1 cellular context compared by ENCODE assay signal in the genomic region with DNA sequence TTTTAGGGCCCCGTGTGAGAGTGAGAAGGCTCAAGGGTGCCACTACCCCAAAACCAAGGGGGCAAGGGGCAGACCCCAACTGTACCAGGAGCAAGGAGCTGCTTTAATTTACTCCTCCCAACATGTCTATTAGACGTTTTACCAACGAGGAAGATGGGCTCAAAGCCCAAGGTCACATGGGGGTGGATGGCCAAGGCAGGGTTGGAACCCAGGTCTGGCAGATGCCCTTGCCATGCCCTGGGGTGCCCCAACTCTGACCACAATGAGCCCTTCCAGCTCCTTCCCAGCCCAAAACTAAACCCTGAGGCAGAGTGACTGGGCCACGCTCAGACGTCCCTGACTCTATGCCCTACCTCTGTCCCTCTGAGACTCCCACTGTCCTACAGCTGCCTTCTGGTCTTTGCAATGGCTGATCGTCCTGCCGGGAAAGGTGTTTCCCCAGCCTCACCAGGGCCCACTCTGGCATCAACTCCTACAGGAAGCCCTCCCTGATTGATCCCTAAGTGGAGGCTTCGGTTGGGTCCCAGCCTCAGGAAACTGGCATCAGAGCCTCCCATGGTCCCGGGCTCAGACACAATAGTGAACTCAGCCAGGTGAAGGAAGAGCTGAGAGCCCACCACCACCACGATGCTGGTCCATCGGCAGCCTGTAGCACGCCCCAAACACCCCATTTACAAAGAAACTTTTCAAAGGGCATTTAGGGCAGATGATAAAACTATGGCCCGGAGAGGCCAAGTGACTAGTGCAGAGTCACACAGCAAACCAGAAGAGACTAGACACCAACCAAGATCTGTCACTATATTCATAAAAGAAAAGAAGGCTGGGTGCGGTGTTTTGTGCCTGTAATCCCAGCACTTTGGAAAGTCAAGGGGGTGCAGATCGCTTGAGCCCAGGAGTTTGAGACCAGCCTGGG.
TF ChIP-seq lines count a peak whose summit lies in the region.

No MANE protein-coding gene starts in this region.

TF ChIP-seq in K562, 482 proteins besides CTCF, POLR2A, EP300 and RAD21 (continued from another document):
- TF ChIP-seq, protein P1, sequence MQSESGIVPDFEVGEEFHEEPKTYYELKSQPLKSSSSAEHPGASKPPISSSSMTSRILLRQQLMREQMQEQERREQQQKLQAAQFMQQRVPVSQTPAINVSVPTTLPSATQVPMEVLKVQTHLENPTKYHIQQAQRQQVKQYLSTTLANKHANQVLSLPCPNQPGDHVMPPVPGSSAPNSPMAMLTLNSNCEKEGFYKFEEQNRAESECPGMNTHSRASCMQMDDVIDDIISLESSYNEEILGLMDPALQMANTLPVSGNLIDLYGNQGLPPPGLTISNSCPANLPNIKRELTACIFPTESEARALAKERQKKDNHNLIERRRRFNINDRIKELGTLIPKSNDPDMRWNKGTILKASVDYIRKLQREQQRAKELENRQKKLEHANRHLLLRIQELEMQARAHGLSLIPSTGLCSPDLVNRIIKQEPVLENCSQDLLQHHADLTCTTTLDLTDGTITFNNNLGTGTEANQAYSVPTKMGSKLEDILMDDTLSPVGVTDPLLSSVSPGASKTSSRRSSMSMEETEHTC (IDR thresholded peaks at IDR 0.05), result no peak
- TF ChIP-seq, protein P2, sequence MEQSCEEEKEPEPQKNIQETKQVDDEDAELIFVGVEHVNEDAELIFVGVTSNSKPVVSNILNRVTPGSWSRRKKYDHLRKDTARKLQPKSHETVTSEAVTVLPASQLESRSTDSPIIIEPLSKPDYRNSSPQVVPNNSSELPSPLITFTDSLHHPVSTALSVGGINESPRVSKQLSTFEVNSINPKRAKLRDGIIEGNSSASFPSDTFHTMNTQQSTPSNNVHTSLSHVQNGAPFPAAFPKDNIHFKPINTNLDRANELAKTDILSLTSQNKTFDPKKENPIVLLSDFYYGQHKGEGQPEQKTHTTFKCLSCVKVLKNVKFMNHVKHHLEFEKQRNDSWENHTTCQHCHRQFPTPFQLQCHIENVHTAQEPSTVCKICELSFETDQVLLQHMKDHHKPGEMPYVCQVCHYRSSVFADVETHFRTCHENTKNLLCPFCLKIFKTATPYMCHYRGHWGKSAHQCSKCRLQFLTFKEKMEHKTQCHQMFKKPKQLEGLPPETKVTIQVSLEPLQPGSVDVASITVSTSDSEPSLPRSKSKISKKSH (CRISPR knock-in tag; IDR thresholded peaks at IDR 0.05), result no peak
- TF ChIP-seq PTBP1 (IDR thresholded peaks at IDR 0.05; ENCODE audit: low read depth, low read length) (peak; percentile 80; the same call in 1 of the 2 replicates), ZNF12 (CRISPR knock-in tag; IDR thresholded peaks at IDR 0.05) (0 out of 2 replicates have a peak, but pooled peaks have one; percentile 36), ZNF695 (CRISPR knock-in tag; IDR thresholded peaks at IDR 0.05) (no peak), ZFP36 (IDR thresholded peaks at IDR 0.05; ENCODE audit: low read depth, low read length, partially characterized antibody) (peak; percentile 82), PHB (CRISPR knock-in tag; IDR thresholded peaks at IDR 0.05) (no peak), CBX1 (IDR thresholded peaks at IDR 0.05; ENCODE audit: low read depth) (0 out of 2 replicates have a peak, but pooled peaks have one; percentile 40), RCOR1 (IDR thresholded peaks at IDR 0.05; ENCODE audit: borderline replicate concordance in 1 of 2, low read depth in 2 of 2, low read length in 2 of 2) (peak in 1 of 2 experiments; percentile 63; a peak in 1 of 4 replicates), SMARCA5 (IDR thresholded peaks at IDR 0.05) (peak; percentile 90), YBX1 (IDR thresholded peaks at IDR 0.05) (no peak), RBM15 (IDR thresholded peaks at IDR 0.05; ENCODE audit: insufficient read depth, low read length) (no peak), KDM1A (IDR thresholded peaks at IDR 0.05) (peak; percentile 50 to 75), HDAC2 (IDR thresholded peaks at IDR 0.05) (peak; percentile 66; the same call in 1 of the 2 replicates), RBM25 (IDR thresholded peaks at IDR 0.05; ENCODE audit: low read depth, low read length, severe bottlenecking) (peak; percentile 92), E2F3 (CRISPR knock-in tag; IDR thresholded peaks at IDR 0.05) (no peak), ZNF408 (CRISPR knock-in tag; IDR thresholded peaks at IDR 0.05; ENCODE audit: low read depth) (no peak), ADNP (tag; IDR thresholded peaks at IDR 0.05) (peak; percentile 87), BRD9 (IDR thresholded peaks at IDR 0.05; ENCODE audit: low read depth, partially characterized antibody) (peak; percentile 87), EZH2 (IDR thresholded peaks at IDR 0.05; ENCODE audit: borderline replicate concordance, low read depth, low read length) (no peak), HDAC3 (IDR thresholded peaks at IDR 0.05; ENCODE audit: borderline replicate concordance, partially characterized antibody) (no peak), PHTF2 (CRISPR knock-in tag; IDR thresholded peaks at IDR 0.05) (no peak)
- TF ChIP-seq, protein P3, sequence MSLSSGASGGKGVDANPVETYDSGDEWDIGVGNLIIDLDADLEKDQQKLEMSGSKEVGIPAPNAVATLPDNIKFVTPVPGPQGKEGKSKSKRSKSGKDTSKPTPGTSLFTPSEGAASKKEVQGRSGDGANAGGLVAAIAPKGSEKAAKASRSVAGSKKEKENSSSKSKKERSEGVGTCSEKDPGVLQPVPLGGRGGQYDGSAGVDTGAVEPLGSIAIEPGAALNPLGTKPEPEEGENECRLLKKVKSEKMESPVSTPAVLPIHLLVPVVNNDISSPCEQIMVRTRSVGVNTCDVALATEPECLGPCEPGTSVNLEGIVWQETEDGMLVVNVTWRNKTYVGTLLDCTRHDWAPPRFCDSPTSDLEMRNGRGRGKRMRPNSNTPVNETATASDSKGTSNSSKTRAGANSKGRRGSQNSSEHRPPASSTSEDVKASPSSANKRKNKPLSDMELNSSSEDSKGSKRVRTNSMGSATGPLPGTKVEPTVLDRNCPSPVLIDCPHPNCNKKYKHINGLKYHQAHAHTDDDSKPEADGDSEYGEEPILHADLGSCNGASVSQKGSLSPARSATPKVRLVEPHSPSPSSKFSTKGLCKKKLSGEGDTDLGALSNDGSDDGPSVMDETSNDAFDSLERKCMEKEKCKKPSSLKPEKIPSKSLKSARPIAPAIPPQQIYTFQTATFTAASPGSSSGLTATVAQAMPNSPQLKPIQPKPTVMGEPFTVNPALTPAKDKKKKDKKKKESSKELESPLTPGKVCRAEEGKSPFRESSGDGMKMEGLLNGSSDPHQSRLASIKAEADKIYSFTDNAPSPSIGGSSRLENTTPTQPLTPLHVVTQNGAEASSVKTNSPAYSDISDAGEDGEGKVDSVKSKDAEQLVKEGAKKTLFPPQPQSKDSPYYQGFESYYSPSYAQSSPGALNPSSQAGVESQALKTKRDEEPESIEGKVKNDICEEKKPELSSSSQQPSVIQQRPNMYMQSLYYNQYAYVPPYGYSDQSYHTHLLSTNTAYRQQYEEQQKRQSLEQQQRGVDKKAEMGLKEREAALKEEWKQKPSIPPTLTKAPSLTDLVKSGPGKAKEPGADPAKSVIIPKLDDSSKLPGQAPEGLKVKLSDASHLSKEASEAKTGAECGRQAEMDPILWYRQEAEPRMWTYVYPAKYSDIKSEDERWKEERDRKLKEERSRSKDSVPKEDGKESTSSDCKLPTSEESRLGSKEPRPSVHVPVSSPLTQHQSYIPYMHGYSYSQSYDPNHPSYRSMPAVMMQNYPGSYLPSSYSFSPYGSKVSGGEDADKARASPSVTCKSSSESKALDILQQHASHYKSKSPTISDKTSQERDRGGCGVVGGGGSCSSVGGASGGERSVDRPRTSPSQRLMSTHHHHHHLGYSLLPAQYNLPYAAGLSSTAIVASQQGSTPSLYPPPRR (CRISPR knock-in tag; IDR thresholded peaks at IDR 0.05; ENCODE audit: borderline replicate concordance), result no peak
TF ChIP-seq in K562: peak in this region for 12.
